In the genomic region with DNA sequence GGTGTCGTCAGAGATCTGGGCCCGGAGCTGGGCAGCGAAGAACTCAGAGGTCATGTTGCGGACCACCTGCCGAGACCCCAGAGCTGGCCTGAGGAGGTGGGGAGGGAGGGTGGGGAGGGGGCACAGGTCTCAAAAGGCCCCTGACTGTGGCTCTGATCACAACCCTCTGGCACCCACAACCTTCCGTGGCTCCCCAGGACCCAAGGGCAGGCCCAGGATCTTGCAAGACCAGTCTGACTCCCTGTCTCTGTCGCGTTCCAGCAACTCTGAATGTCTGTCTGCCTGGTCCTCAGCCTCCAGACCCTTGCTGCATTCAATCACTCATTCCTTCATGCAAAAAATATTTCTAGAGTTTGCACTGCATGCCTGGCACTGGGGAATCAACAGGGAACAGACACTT, we compare ENCODE assay signal across 4 cellular contexts. TPM values are rescaled to one million over a fixed set of nuclear protein-coding genes. Genes with fewer than 3 reads are reported as not detected.
"Had no signal": no experiment of that assay in that cellular context is flagged by ENCODE, and none has a peak within 500 bp of the region (broad histone marks: within the 10 kb centered on the region; RNA-seq: fewer than 3 reads in every experiment).

No MANE protein-coding gene starts in this region.

RNA-seq across cellular contexts. Expression of a gene that starts 4.5 kb away (rescaled TPM):
- total RNA-seq: activated naive CD4-positive, alpha-beta T cell treated with anti-CD3 and anti-CD28 coated beads for 36 hours; activated naive CD8-positive, alpha-beta T cell treated with anti-CD3 and anti-CD28 coated beads for 36 hours; activated T-helper 1 cell treated with anti-CD3 and anti-CD28 coated beads, Interleukin-12 subunit alpha, Interleukin-12 subunit beta, Interleukin-2, Interleukin-4 antibody, amounts not matched to agents 30 ng/mL and 10 ng/mL and 1 ng/mL, durations not matched to agents 14 hours and 24 hours and 36 hours; bronchial epithelial cell had no signal
